22 cellular contexts compared by ENCODE assay signal in the genomic region with DNA sequence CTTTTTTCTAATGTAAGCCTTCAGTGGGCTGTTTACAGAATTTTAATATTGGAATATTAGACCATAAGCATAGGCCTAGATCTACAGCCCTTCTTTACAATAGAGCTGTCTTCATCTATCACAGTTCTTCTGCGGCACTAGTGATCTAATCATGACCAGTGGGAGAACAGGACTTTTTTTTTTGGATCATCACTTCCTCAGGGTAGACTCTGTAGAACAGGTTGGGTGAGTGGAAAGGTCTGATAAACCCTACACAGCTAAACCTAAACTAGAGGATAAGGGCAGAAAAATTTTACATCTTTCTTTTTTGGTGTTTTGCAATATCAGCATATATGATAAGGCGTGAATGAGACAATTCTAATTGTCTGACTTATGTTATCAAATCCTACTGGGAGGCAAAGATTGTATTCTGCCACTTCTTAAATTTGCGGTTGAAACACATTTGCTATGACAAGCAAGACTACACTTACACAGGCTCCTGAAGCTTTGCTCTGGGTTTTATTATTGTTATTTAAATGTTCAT. TPM values are rescaled to one million over a fixed set of nuclear protein-coding genes. Genes with fewer than 3 reads are reported as not detected.
DNase-seq lines count a peak whose midpoint lies in the region; ATAC-seq and TF ChIP-seq lines count a peak whose summit lies in the region.
"Had no signal": no experiment of that assay in that cellular context is flagged by ENCODE, and none has a peak within 500 bp of the region (broad histone marks: within the 10 kb centered on the region; RNA-seq: fewer than 3 reads in every experiment).

No MANE protein-coding gene starts in this region.

- H3K27ac ChIP-seq in Panc1 (ENCODE audit: low read length) (peak overlapping the region; percentile 95), gastrocnemius medialis (peak overlapping the region in 3 of 4 donors; percentile 15 to 78 (median 19))
- H3K27ac ChIP-seq: left lung, prostate gland, uterus had no signal

- H3K4me3 Mint-ChIP-seq in activated T-cell treated with anti-CD3 and anti-CD28 coated beads, Interleukin-2, amount 50 U/mL, for 24 hours, result peak overlapping the region; percentile 73
- H3K4me3 Mint-ChIP-seq in effector memory CD8-positive, alpha-beta T cell, result peak overlapping the region; percentile 83 to 88
- H3K4me3 Mint-ChIP-seq: endodermal cell had no signal

- H3K4me1 ChIP-seq in Panc1 (ENCODE audit: control insufficient read depth, insufficient read depth, low read length), result peaks cover 52% of the 10 kb centered on the region
- peaks cover 17 to 24% of the 10 kb centered on the region in 2 donors for H3K4me1 ChIP-seq in gastrocnemius medialis
- H3K4me1 ChIP-seq: prostate gland, uterus had no signal

- H3K27me3 Mint-ChIP-seq in activated T-cell treated with anti-CD3 and anti-CD28 coated beads, Interleukin-2, amount 50 U/mL, for 24 hours, result peaks cover 7% of the 10 kb centered on the region
- no peaks in the 10 kb centered on the region for H3K27me3 Mint-ChIP-seq in effector memory CD8-positive, alpha-beta T cell

- H3K4me1 Mint-ChIP-seq in activated T-cell treated with anti-CD3 and anti-CD28 coated beads, Interleukin-2, amount 50 U/mL, for 24 hours (ENCODE audit: low read depth), result peaks cover 38% of the 10 kb centered on the region
- peaks cover 33 to 38% of the 10 kb centered on the region in 2 donors for H3K4me1 Mint-ChIP-seq in effector memory CD8-positive, alpha-beta T cell (ENCODE audit: low read depth in 2 of 2)

- H3K4me3 ChIP-seq in Panc1 (ENCODE audit: low read depth in 2 of 2, low read length in 2 of 2) (no peak overlapping the region), gastrocnemius medialis (no peak overlapping the region)
- H3K4me3 ChIP-seq: left lung, prostate gland, stomach, uterus had no signal

- TF ChIP-seq CTCF in Panc1 (IDR thresholded peaks at IDR 0.05), result no peak
- no peak for TF ChIP-seq CTCF in gastrocnemius medialis (IDR thresholded peaks at IDR 0.05 in 4 of 5, conservative IDR thresholded peaks at IDR 0.05 in 1 of 5)

- CTCF ChIA-PET in Panc1 (lab: Charles Lee), result no interaction called here

- no peak for DNase-seq in activated T-cell treated with anti-CD3 and anti-CD28 coated beads, Interleukin-2, amount 50 U/mL, for 24 hours
- DNase-seq in activated T-cell treated with anti-CD3 and anti-CD28 coated beads, Interleukin-2, amount 50 U/mL, for 48 hours, result no peak
- DNase-seq in Panc1 (ENCODE audit: low read depth, low spot score) (no peak), gastrocnemius medialis (no peak), NCI-H524 (lab: John Stamatoyannopoulos, UW) (no peak)
- DNase-seq in effector memory CD8-positive, alpha-beta T cell, result no peak
- DNase-seq: ACHN, amygdala, cerebellar nuclear complex, endodermal cell, foreskin fibroblast, HFFc6, left lung, NCI-H1092 treated with DMSO at 0.1 percent for 48 hours, NCI-H2171, stomach, uterus had no signal

- H3K27ac Mint-ChIP-seq in activated T-cell treated with anti-CD3 and anti-CD28 coated beads, Interleukin-2, amount 50 U/mL, for 24 hours, result peak overlapping the region; percentile 89
- H3K27ac Mint-ChIP-seq in effector memory CD8-positive, alpha-beta T cell, result peak overlapping the region; percentile 84 to 87
- H3K27ac Mint-ChIP-seq: endodermal cell had no signal

- H3K27me3 ChIP-seq in Panc1 (ENCODE audit: control insufficient read depth, insufficient read depth, low read length) (no peaks in the 10 kb centered on the region), gastrocnemius medialis (no peaks in the 10 kb centered on the region)
- H3K27me3 ChIP-seq: stomach, uterus had no signal

- H3K36me3 Mint-ChIP-seq in activated T-cell treated with anti-CD3 and anti-CD28 coated beads, Interleukin-2, amount 50 U/mL, for 24 hours (ENCODE audit: low read depth), result no peaks in the 10 kb centered on the region
- H3K36me3 Mint-ChIP-seq in effector memory CD8-positive, alpha-beta T cell (ENCODE audit: insufficient read depth), result peaks cover 8% of the 10 kb centered on the region

- TF ChIP-seq POLR2A in gastrocnemius medialis (IDR thresholded peaks at IDR 0.05), result no peak

- intact Hi-C loops in Panc1 (cut with micrococcal nuclease; ENCODE audit: unreplicated experiment), result no loop called here
- intact Hi-C loops in gastrocnemius medialis (cut with DNase I; ENCODE audit: low total_unique reads), result no loop called here

- H3K9me3 ChIP-seq in Panc1 (ENCODE audit: control insufficient read depth, insufficient read depth, low read depth, low read length), result no peaks in the 10 kb centered on the region
- H3K9me3 ChIP-seq in gastrocnemius medialis, result no peaks in the 10 kb centered on the region
- H3K9me3 ChIP-seq: left lung, prostate gland, stomach, uterus had no signal

- no peaks in the 10 kb centered on the region for H3K9me3 Mint-ChIP-seq in activated T-cell treated with anti-CD3 and anti-CD28 coated beads, Interleukin-2, amount 50 U/mL, for 24 hours
- H3K9me3 Mint-ChIP-seq in effector memory CD8-positive, alpha-beta T cell, result no peaks in the 10 kb centered on the region
- H3K9me3 Mint-ChIP-seq: endodermal cell, HFFc6 had no signal

- no peak for ATAC-seq in Panc1
- no peak for ATAC-seq in effector memory CD8-positive, alpha-beta T cell (replicated peaks)
- no peak for ATAC-seq in gastrocnemius medialis
- no peak for ATAC-seq in GM19455 (IDR thresholded peaks at IDR 0.05; ENCODE audit: unreplicated experiment)
- ATAC-seq in GM19397 (IDR thresholded peaks at IDR 0.05; ENCODE audit: unreplicated experiment), result no peak
- ATAC-seq: activated CD4-positive, CD25-positive, alpha-beta regulatory T cell treated with anti-CD3 and anti-CD28 coated beads, Interleukin-2, amount 50 U/mL, for 24 hours; Right ventricle myocardium inferior had no signal

- POLR2A ChIA-PET in Panc1 (lab: Charles Lee), result interaction anchor here (0.5 to 0.6 kb wide), 2 partner anchors 59 to 1016 kb away, joined by 3 to 4 read pairs; no protein-coding TSS in a partner anchor

- H3K36me3 ChIP-seq in Panc1 (ENCODE audit: control insufficient read depth, insufficient read depth, low read length) (no peaks in the 10 kb centered on the region), gastrocnemius medialis (no peaks in the 10 kb centered on the region)
- H3K36me3 ChIP-seq: prostate gland, uterus had no signal

- no TSS peak for BruUV-seq in Panc1 (replicated peaks; lab: Mats Ljungman, UMichigan)

- in situ Hi-C loops in Panc1 (cut with HindIII; ENCODE audit: low pct_unique_long_range_greater_than_20kb, low sequenced_read_pairs) (no loop called here), gastrocnemius medialis (cut with MboI; ENCODE audit: low sequenced_read_pairs in 4 of 4) (loop anchor here (5.0 to 25.0 kb wide), 4 partner anchors 103 to 563 kb away; no protein-coding TSS in a partner anchor)

RNA-seq across cellular contexts. Expression of a gene that starts 52.2 kb away (rescaled TPM):
- total RNA-seq in Panc1 (2021; ENCODE audit: unreplicated experiment), result 32.2 TPM
- polyA plus RNA-seq in Panc1 (2012; ENCODE audit: insufficient read length), result 18.7 TPM
- total RNA-seq in gastrocnemius medialis, result 10 to 100 TPM; 12.0 to 19.3 (median 13.6) TPM
